ENCODE assay signal across 1 cellular context in genomic region chr11:65501530-65502273, GRCh38.
TF ChIP-seq lines count a peak whose summit lies in the region.

No MANE protein-coding gene starts in this region.

TF ChIP-seq in A549, 52 proteins besides CTCF, POLR2A, EP300 and RAD21 (continued from another document):
- TF ChIP-seq REST (IDR thresholded peaks at IDR 0.05) (no peak; the same call in 1 of the 2 replicates), CEBPB (IDR thresholded peaks at IDR 0.05) (0 out of 4 replicates have a peak, but pooled peaks of 1 of the 2 experiments have one; percentile 7), CBX8 (IDR thresholded peaks at IDR 0.05) (no peak), NPAS2 (CRISPR knock-in tag; IDR thresholded peaks at IDR 0.05; ENCODE audit: borderline replicate concordance) (no peak), HMGXB4 (CRISPR knock-in tag; IDR thresholded peaks at IDR 0.05; ENCODE audit: borderline replicate concordance) (peak; percentile 98), E2F6 (IDR thresholded peaks at IDR 0.05; ENCODE audit: borderline replicate concordance, low read depth) (no peak; the same call in 1 of the 2 replicates), TFCP2L1 (CRISPR knock-in tag; IDR thresholded peaks at IDR 0.05) (peak; percentile 96), FOSB (CRISPR knock-in tag; IDR thresholded peaks at IDR 0.05) (peak; percentile 92; the same call in 1 of the 2 replicates), EHMT2 (IDR thresholded peaks at IDR 0.05; ENCODE audit: low read depth) (no peak), ZSCAN20 (CRISPR knock-in tag; IDR thresholded peaks at IDR 0.05) (no peak), RFX5 (IDR thresholded peaks at IDR 0.05) (no peak), GATA3 (IDR thresholded peaks at IDR 0.05; ENCODE audit: borderline replicate concordance) (no peak), EHF (CRISPR knock-in tag; IDR thresholded peaks at IDR 0.05) (peak; percentile 55), PBX3 (IDR thresholded peaks at IDR 0.05) (0 out of 2 replicates have a peak, but pooled peaks have one; percentile 18), KDM5A (IDR thresholded peaks at IDR 0.05) (no peak), HDAC2 (IDR thresholded peaks at IDR 0.05) (no peak), ZC3H11A (IDR thresholded peaks at IDR 0.05) (no peak), USF2 (IDR thresholded peaks at IDR 0.05) (no peak), HOXB13 (CRISPR knock-in tag; IDR thresholded peaks at IDR 0.05; ENCODE audit: low read depth) (peak; percentile 36; the same call in 1 of the 2 replicates), BHLHE40 (IDR thresholded peaks at IDR 0.05; ENCODE audit: low read depth, low read length) (no peak), NFE2L2 (conservative IDR thresholded peaks at IDR 0.05; ENCODE audit: low read length) (no peak), MAZ (IDR thresholded peaks at IDR 0.05; ENCODE audit: borderline replicate concordance, low read depth, low read length) (no peak), HOXA7 (CRISPR knock-in tag; IDR thresholded peaks at IDR 0.05) (peak; percentile 94), ZFP36 (IDR thresholded peaks at IDR 0.05; ENCODE audit: borderline replicate concordance, partially characterized antibody) (no peak), FOSL2 (IDR thresholded peaks at IDR 0.05) (no peak), FOSL2 (CRISPR knock-in tag; IDR thresholded peaks at IDR 0.05) (no peak), FOXS1 (CRISPR knock-in tag; IDR thresholded peaks at IDR 0.05) (no peak), JUNB (IDR thresholded peaks at IDR 0.05) (no peak), CHD4 (IDR thresholded peaks at IDR 0.05; ENCODE audit: borderline replicate concordance) (no peak), ELK1 (IDR thresholded peaks at IDR 0.05; ENCODE audit: low read depth, low read length) (no peak), ATOH8 (CRISPR knock-in tag; IDR thresholded peaks at IDR 0.05; ENCODE audit: low read depth) (peak; percentile 57; the same call in 1 of the 2 replicates), MAX (IDR thresholded peaks at IDR 0.05) (0 out of 2 replicates have a peak, but pooled peaks have one; percentile 9), CBX2 (IDR thresholded peaks at IDR 0.05; ENCODE audit: borderline replicate concordance, low read depth) (no peak), HEYL (CRISPR knock-in tag; IDR thresholded peaks at IDR 0.05) (no peak), NR3C1 (IDR thresholded peaks at IDR 0.05) (no peak; the same call in 2 of the 3 replicates)
